In genomic region chr3:32432711-32433530, GRCh38 we compare ENCODE assay signal across 10 cellular contexts. TPM values are rescaled to one million over a fixed set of nuclear protein-coding genes. Genes with fewer than 3 reads are reported as not detected.
DNase-seq lines count a peak whose midpoint lies in the region; ATAC-seq, FAIRE-seq and TF ChIP-seq lines count a peak whose summit lies in the region.
"Had no signal": no experiment of that assay in that cellular context is flagged by ENCODE, and none has a peak within 500 bp of the region (broad histone marks: within the 10 kb centered on the region; RNA-seq: fewer than 3 reads in every experiment).

No MANE protein-coding gene starts in this region.

- ATAC-seq in GM18508 (IDR thresholded peaks at IDR 0.05; ENCODE audit: insufficient read depth, unreplicated experiment) (peak; percentile 26), HG02623 (IDR thresholded peaks at IDR 0.05; ENCODE audit: unreplicated experiment) (peak; percentile 30), left colon (no peak)
- peak; percentile 41 to 48 for ATAC-seq in naive thymus-derived CD8-positive, alpha-beta T cell

- H3K36me3 ChIP-seq in BE2C: no peaks in the 10 kb centered on the region

- H3K9me3 Mint-ChIP-seq in naive thymus-derived CD8-positive, alpha-beta T cell: no peaks in the 10 kb centered on the region
- H3K9me3 Mint-ChIP-seq: H9 had no signal

- no peak for TF ChIP-seq CTCF in BE2C (IDR thresholded peaks at IDR 0.05; ENCODE audit: low read depth, low read length)

- H3K27ac Mint-ChIP-seq in naive thymus-derived CD8-positive, alpha-beta T cell: peak overlapping the region; percentile 97 to 100 (median 98)

- H3K9me3 ChIP-seq in BE2C: no peaks in the 10 kb centered on the region

- no peaks in the 10 kb centered on the region for H3K4me1 ChIP-seq in BE2C

- peak overlapping the region; percentile 32 to 92 (median 81) for H3K4me3 Mint-ChIP-seq in naive thymus-derived CD8-positive, alpha-beta T cell
- H3K4me3 Mint-ChIP-seq: H9 had no signal

- peak; percentile 35 for DNase-seq in SKM-1 treated with dmso at 0.1 percent for 144 hours (lab: John Stamatoyannopoulos, UW; ENCODE audit: unreplicated experiment)
- DNase-seq in naive thymus-derived CD8-positive, alpha-beta T cell: peak in 4 of 10 donors; percentile 58 to 74 (median 69)
- no peak for DNase-seq in frontal cortex (ENCODE audit: low spot score in 2 of 2)
- no peak for DNase-seq in BE2C
- no peak for DNase-seq in medulla oblongata (ENCODE audit: extremely low spot score)
- no peak for DNase-seq in left colon
- DNase-seq: H9 had no signal

- no peaks in the 10 kb centered on the region for H3K27me3 ChIP-seq in BE2C

- POLR2A ChIA-PET in naive thymus-derived CD8-positive, alpha-beta T cell (lab: Charles Lee): interaction anchor here (0.7 to 14.5 kb wide), 13 partner anchors 9 to 1768 kb away, joined by 3 to 246 read pairs (median 5); no protein-coding TSS in a partner anchor

- peaks cover 0 to 2% (median 0%) of the 10 kb centered on the region in 3 donors for H3K36me3 Mint-ChIP-seq in naive thymus-derived CD8-positive, alpha-beta T cell

- no peak for FAIRE-seq in frontal cortex (lab: Jason Lieb, UNC)
- FAIRE-seq: islet of Langerhans had no signal

- H3K4me3 ChIP-seq in BE2C (ENCODE audit: low read depth, low read length): no peak overlapping the region

- intact Hi-C loops in left colon (cut with DNase I, micrococcal nuclease): no loop called here

- no peaks in the 10 kb centered on the region for H3K27me3 Mint-ChIP-seq in naive thymus-derived CD8-positive, alpha-beta T cell

- H3K4me1 Mint-ChIP-seq in naive thymus-derived CD8-positive, alpha-beta T cell: peaks cover 33 to 89% (median 84%) of the 10 kb centered on the region in 4 donors

RNA-seq across cellular contexts. Expression of gene CMTM7, which starts 41.3 kb away (rescaled TPM):
- total RNA-seq in naive thymus-derived CD8-positive, alpha-beta T cell: 10 to 100 TPM; 46.4 to 48.8 TPM
- 100 to 1,000 TPM in 1 of 3 donors, 10 to 100 TPM in 2; 67.4 to 122 (median 98.5) TPM for polyA plus RNA-seq in naive thymus-derived CD8-positive, alpha-beta T cell
- total RNA-seq in frontal cortex: 0.41 TPM
- polyA plus RNA-seq in BE2C (2012; ENCODE audit: insufficient read depth, insufficient read length, low read depth): 15.5 TPM
- 1 to 10 TPM; 5.8 to 7.4 TPM for total RNA-seq in left colon

Comparison
In these comparisons a context has a peak if more than half of its experiments do, and no peak if none do; other contexts are left out.
1. RNA of gene CMTM7, which starts 41.3 kb away (total RNA-seq): 46.4 to 48.8 TPM in naive thymus-derived CD8-positive, alpha-beta T cell; 5.8 to 7.4 TPM in left colon and 0.41 TPM in frontal cortex (single experiment); every median in the first group is over 4 times any median in the second.